Comparison of ENCODE assay signal across 17 cellular contexts in genomic region chrX:20507901-20508620, GRCh38.
DNase-seq lines count a peak whose midpoint lies in the region; ATAC-seq and TF ChIP-seq lines count a peak whose summit lies in the region.
"Had no signal": no experiment of that assay in that cellular context is flagged by ENCODE, and none has a peak within 500 bp of the region (broad histone marks: within the 10 kb centered on the region; RNA-seq: fewer than 3 reads in every experiment).

No MANE protein-coding gene starts in this region.

- no peak for TF ChIP-seq CTCF in PC-3 (conservative IDR thresholded peaks at IDR 0.05; ENCODE audit: low read depth, low read length)

- no peaks in the 10 kb centered on the region for H4K20me1 ChIP-seq in PC-3 (ENCODE audit: low read length)

- no peaks in the 10 kb centered on the region for H3K9me3 ChIP-seq in PC-3 (ENCODE audit: low read length)
- H3K9me3 ChIP-seq: A549 had no signal

- H3K4me1 ChIP-seq in PC-3 (ENCODE audit: insufficient read depth, low read length) = peaks cover 13% of the 10 kb centered on the region
- H3K4me1 ChIP-seq: A549 had no signal

- CTCF ChIA-PET in PC-3 (lab: Charles Lee) = no interaction called here

- no peak overlapping the region for H3K9ac ChIP-seq in PC-3 (ENCODE audit: low read length)

- no TSS peak for BruUV-seq in PC-3 (replicated peaks; lab: Mats Ljungman, UMichigan)

- H3K4me3 ChIP-seq in PC-3 (ENCODE audit: low read length) = no peak overlapping the region
- H3K4me3 ChIP-seq: A549 had no signal

- no peaks in the 10 kb centered on the region for H3K36me3 ChIP-seq in PC-3 (ENCODE audit: low read depth, low read length)

- H3K4me2 ChIP-seq in PC-3 (ENCODE audit: low read length) = no peak overlapping the region
- H3K4me2 ChIP-seq: A549 had no signal

- DNase-seq in A172 (ENCODE audit: low spot score) = peak; percentile 22
- peak; percentile 67 for DNase-seq in G401 (ENCODE audit: low spot score)
- DNase-seq in PC-3 = peak; percentile 51
- peak; percentile 53 for DNase-seq in kidney tubule cell (ENCODE audit: low spot score)
- no peak for DNase-seq in AG20443 (ENCODE audit: low spot score)
- DNase-seq in NCI-H1694 treated with DMSO at 0.1 percent for 48 hours (lab: John Stamatoyannopoulos, UW) = no peak
- DNase-seq: CD4-positive, CD25-positive, alpha-beta regulatory T cell; COR-L47; DMS153; GDM1; NCI-H187; NCI-H2107; NCI-H510A treated with DMSO at 0.1 percent for 48 hours; NCI-H748 treated with DMSO at 0.1 percent for 48 hours had no signal

- no peak overlapping the region for H3K27ac ChIP-seq in PC-3 (ENCODE audit: low read length)
- H3K27ac ChIP-seq: A549 had no signal

- no peaks in the 10 kb centered on the region for H3F3A ChIP-seq in PC-3 (ENCODE audit: low read length, unreplicated experiment)

- H3K9me2 ChIP-seq in PC-3 (replicated peaks; ENCODE audit: low read length) = no peaks in the 10 kb centered on the region

- in situ Hi-C loops in G401 (cut with HindIII; ENCODE audit: low sequenced_read_pairs) = no loop called here

- H2AFZ ChIP-seq in PC-3 (ENCODE audit: low read length) = no peak overlapping the region

- H3K27me3 ChIP-seq in PC-3 (ENCODE audit: low read length) = no peaks in the 10 kb centered on the region

- ATAC-seq in PC-3 = no peak
- ATAC-seq in GM18519 (IDR thresholded peaks at IDR 0.05; ENCODE audit: low FRiP score, unreplicated experiment) = no peak
- ATAC-seq: A549, SK-N-SH treated with all-trans-retinoic acid at 6 μM for 48 hours had no signal

- POLR2A ChIA-PET in PC-3 (lab: Charles Lee; ENCODE audit: unreplicated experiment) = no interaction called here

- H3K79me2 ChIP-seq in PC-3 (ENCODE audit: low read length) = no peaks in the 10 kb centered on the region

- intact Hi-C loops in PC-3 (cut with micrococcal nuclease) = no loop called here

Comparison
In these comparisons a context has a peak if more than half of its experiments do, and no peak if none do; other contexts are left out.
1. DNase-seq: peak in A172 (single experiment), G401 (single experiment), PC-3 (single experiment) and kidney tubule cell (single experiment); none in AG20443 (single experiment) and NCI-H1694 treated with DMSO at 0.1 percent for 48 hours (single experiment).